In genomic region chr3:8438507-8439079, GRCh38 we compare ENCODE assay signal across 28 cellular contexts.
"Had no signal": no experiment of that assay in that cellular context is flagged by ENCODE, and none has a peak within 500 bp of the region (broad histone marks: within the 10 kb centered on the region; RNA-seq: fewer than 3 reads in every experiment).

No MANE protein-coding gene starts in this region.

- ATAC-seq: activated CD8-positive, alpha-beta T cell treated with anti-CD3 and anti-CD28 coated beads, Interleukin-2, amount 10 ng/mL, durations not matched to agents 7 days and 5 days; activated naive CD8-positive, alpha-beta T cell treated with anti-CD3 and anti-CD28 coated beads, Interleukin-2, amount 50 U/mL, for 24 hours; K562; T-helper 17 cell; WTC11 had no signal

- H3K4me1 Mint-ChIP-seq: activated naive CD4-positive, alpha-beta T cell treated with anti-CD3 and anti-CD28 coated beads, Interleukin-2, amount 50 U/mL, for 24 hours; activated naive CD8-positive, alpha-beta T cell treated with anti-CD3 and anti-CD28 coated beads, Interleukin-2, amount 50 U/mL, for 24 hours; brain; T-helper 17 cell; WTC11 had no signal

- H3K4me3 Mint-ChIP-seq: activated CD8-positive, alpha-beta T cell treated with anti-CD3 and anti-CD28 coated beads, Interleukin-2, amount 10 ng/mL, durations not matched to agents 7 days and 5 days; activated naive CD4-positive, alpha-beta T cell treated with anti-CD3 and anti-CD28 coated beads, Interleukin-2, amount 50 U/mL, for 24 hours; activated naive CD8-positive, alpha-beta T cell treated with anti-CD3 and anti-CD28 coated beads, Interleukin-2, amount 50 U/mL, for 24 hours; activated T-helper 1 cell treated with anti-CD3 and anti-CD28 coated beads, Interleukin-12 subunit alpha, Interleukin-12 subunit beta, Interleukin-2, Interleukin-4 antibody, amounts not matched to agents 30 ng/mL and 10 ng/mL and 1 ng/mL, durations not matched to agents 14 hours and 24 hours and 36 hours; brain; T-helper 17 cell; WTC11 had no signal

- H3K9me3 Mint-ChIP-seq: activated naive CD4-positive, alpha-beta T cell treated with anti-CD3 and anti-CD28 coated beads, Interleukin-2, amount 50 U/mL, for 24 hours; activated naive CD8-positive, alpha-beta T cell treated with anti-CD3 and anti-CD28 coated beads, Interleukin-2, amount 50 U/mL, for 24 hours; activated T-helper 1 cell treated with anti-CD3 and anti-CD28 coated beads, Interleukin-12 subunit alpha, Interleukin-12 subunit beta, Interleukin-2, Interleukin-4 antibody, amounts not matched to agents 30 ng/mL and 10 ng/mL and 1 ng/mL, durations not matched to agents 14 hours and 24 hours and 36 hours had no signal

- H3K4me2 ChIP-seq: PC-9 had no signal

- DNase-seq: activated CD4-positive, alpha-beta T cell treated with anti-CD3 and anti-CD28 coated beads for 48 hours; activated CD4-positive, alpha-beta T cell treated with anti-CD3 and anti-CD28 coated beads, Interleukin-2, amount 50 U/mL, for 4 hours; activated CD4-positive, CD25-positive, alpha-beta regulatory T cell treated with anti-CD3 and anti-CD28 coated beads, Interleukin-2, amount 50 U/mL, for 72 hours; activated CD8-positive, alpha-beta memory T cell treated with anti-CD3 and anti-CD28 coated beads, Interleukin-2, amount 50 U/mL, for 48 hours; activated CD8-positive, alpha-beta T cell treated with anti-CD3 and anti-CD28 coated beads, Interleukin-2, amount 10 ng/mL, durations not matched to agents 7 days and 5 days; activated effector memory CD4-positive, alpha-beta T cell treated with Interleukin-2 at 50 U/mL for 16 hours; activated naive CD4-positive, alpha-beta T cell; activated naive CD8-positive, alpha-beta T cell treated with anti-CD3 and anti-CD28 coated beads, Interleukin-2, amount 50 U/mL, for 24 hours; activated T-cell treated with anti-CD3 and anti-CD28 coated beads, Interleukin-2, amount 50 U/mL, for 1 hour; amniotic stem cell; Karpas-422; MM.1S; NCI-H1105; NCI-H1436; NCI-H1694 treated with DMSO at 0.1 percent for 48 hours; NCI-H2029 treated with DMSO at 0.1 percent for 48 hours; NCI-H510A treated with DMSO at 0.1 percent for 48 hours; PC-9; SIG-M5; T-helper 17 cell; T-helper 9 cell had no signal

- H3K4me3 ChIP-seq: ascending aorta, cardiac muscle cell, K562, PC-9 had no signal

- H3K27me3 ChIP-seq: ascending aorta, cardiac muscle cell had no signal

- H2AFZ ChIP-seq: PC-9 had no signal

- H3K36me3 Mint-ChIP-seq: activated naive CD4-positive, alpha-beta T cell treated with anti-CD3 and anti-CD28 coated beads, Interleukin-2, amount 50 U/mL, for 24 hours had no signal

- H3K36me3 ChIP-seq: ascending aorta, cardiac muscle cell had no signal

- H3K27me3 Mint-ChIP-seq: activated naive CD4-positive, alpha-beta T cell treated with anti-CD3 and anti-CD28 coated beads, Interleukin-2, amount 50 U/mL, for 24 hours; activated naive CD8-positive, alpha-beta T cell treated with anti-CD3 and anti-CD28 coated beads, Interleukin-2, amount 50 U/mL, for 24 hours; brain; T-helper 17 cell had no signal

- H3K27ac ChIP-seq: ascending aorta, cardiac muscle cell, PC-9 had no signal

- H3K9me3 ChIP-seq: ascending aorta had no signal

- H3K27ac Mint-ChIP-seq: activated CD8-positive, alpha-beta T cell treated with anti-CD3 and anti-CD28 coated beads, Interleukin-2, amount 10 ng/mL, durations not matched to agents 7 days and 5 days; activated naive CD4-positive, alpha-beta T cell treated with anti-CD3 and anti-CD28 coated beads, Interleukin-2, amount 50 U/mL, for 24 hours; activated naive CD8-positive, alpha-beta T cell treated with anti-CD3 and anti-CD28 coated beads, Interleukin-2, amount 50 U/mL, for 24 hours; activated T-helper 1 cell treated with anti-CD3 and anti-CD28 coated beads, Interleukin-12 subunit alpha, Interleukin-12 subunit beta, Interleukin-2, Interleukin-4 antibody, amounts not matched to agents 30 ng/mL and 10 ng/mL and 1 ng/mL, durations not matched to agents 14 hours and 24 hours and 36 hours; brain; T-helper 17 cell; WTC11 had no signal
